ENCODE assay signal across 18 cellular contexts in genomic region chr3:25817107-25817506, GRCh38. TPM values are rescaled to one million over a fixed set of nuclear protein-coding genes. Genes with fewer than 3 reads are reported as not detected.
DNase-seq lines count a peak whose midpoint lies in the region; ATAC-seq lines count a peak whose summit lies in the region.
"Had no signal": no experiment of that assay in that cellular context is flagged by ENCODE, and none has a peak within 500 bp of the region (broad histone marks: within the 10 kb centered on the region; RNA-seq: fewer than 3 reads in every experiment).

No MANE protein-coding gene starts in this region.

- intact Hi-C loops in left colon (cut with DNase I, micrococcal nuclease) = no loop called here

- H3K9me3 Mint-ChIP-seq in CD8-positive, alpha-beta memory T cell = no peaks in the 10 kb centered on the region

- H3K36me3 Mint-ChIP-seq in CD8-positive, alpha-beta memory T cell = no peaks in the 10 kb centered on the region
- H3K36me3 Mint-ChIP-seq: activated naive CD8-positive, alpha-beta T cell treated with anti-CD3 and anti-CD28 coated beads, Interleukin-2, amount 10 ng/mL, durations not matched to agents 7 days and 5 days had no signal

- no peak for DNase-seq in left colon
- DNase-seq in CD8-positive, alpha-beta memory T cell = no peak
- no peak for DNase-seq in A172 (ENCODE audit: low spot score)
- DNase-seq: activated CD8-positive, alpha-beta memory T cell treated with anti-CD3 and anti-CD28 coated beads, Interleukin-2, amount 50 U/mL, for 4 hours; activated naive CD8-positive, alpha-beta T cell treated with anti-CD3 and anti-CD28 coated beads, Interleukin-2, amount 10 ng/mL, durations not matched to agents 7 days and 5 days; DMS 273 treated with DMSO at 0.1 percent for 48 hours; NCI-H1417; NCI-H2227 treated with DMSO at 0.1 percent for 48 hours; Right ventricle myocardium superior; stimulated activated CD4-positive, alpha-beta T cell treated with anti-CD3 and anti-CD28 coated beads, Interleukin-2, amount 100 ng/mL, for 24 hours had no signal

- H3K27me3 Mint-ChIP-seq in CD8-positive, alpha-beta memory T cell = peaks cover 1 to 4% of the 10 kb centered on the region in 2 donors

- no peak overlapping the region for H3K27ac Mint-ChIP-seq in CD8-positive, alpha-beta memory T cell
- H3K27ac Mint-ChIP-seq: activated naive CD8-positive, alpha-beta T cell treated with anti-CD3 and anti-CD28 coated beads, Interleukin-2, amount 10 ng/mL, durations not matched to agents 7 days and 5 days had no signal

- H3K9me3 ChIP-seq in CD8-positive, alpha-beta memory T cell (ENCODE audit: low read length) = no peaks in the 10 kb centered on the region
- H3K9me3 ChIP-seq: thoracic aorta had no signal

- no peak overlapping the region for H3K4me3 ChIP-seq in CD8-positive, alpha-beta memory T cell (ENCODE audit: low read length)
- H3K4me3 ChIP-seq: cardiac muscle cell, thoracic aorta had no signal

- ATAC-seq in GM18870 (IDR thresholded peaks at IDR 0.05; ENCODE audit: unreplicated experiment) (peak; percentile 43), GM21528 (IDR thresholded peaks at IDR 0.05; ENCODE audit: low FRiP score, unreplicated experiment) (peak; percentile 53), HG03060 (IDR thresholded peaks at IDR 0.05; ENCODE audit: low read depth, unreplicated experiment) (peak; percentile 43), left colon (peak; percentile 99), HG03521 (IDR thresholded peaks at IDR 0.05; ENCODE audit: unreplicated experiment) (no peak)
- ATAC-seq: sciatic nerve had no signal

- H3K4me3 Mint-ChIP-seq in CD8-positive, alpha-beta memory T cell = no peak overlapping the region
- H3K4me3 Mint-ChIP-seq: activated naive CD8-positive, alpha-beta T cell treated with anti-CD3 and anti-CD28 coated beads, Interleukin-2, amount 10 ng/mL, durations not matched to agents 7 days and 5 days had no signal

- no peaks in the 10 kb centered on the region for H3K4me1 Mint-ChIP-seq in CD8-positive, alpha-beta memory T cell
- H3K4me1 Mint-ChIP-seq: activated naive CD8-positive, alpha-beta T cell treated with anti-CD3 and anti-CD28 coated beads, Interleukin-2, amount 10 ng/mL, durations not matched to agents 7 days and 5 days had no signal

- CTCF ChIA-PET in CD8-positive, alpha-beta memory T cell (lab: Charles Lee) = no interaction called here

- POLR2A ChIA-PET in CD8-positive, alpha-beta memory T cell (lab: Charles Lee) = no interaction called here

- no peak overlapping the region for H3K27ac ChIP-seq in CD8-positive, alpha-beta memory T cell (ENCODE audit: low read depth, low read length)
- H3K27ac ChIP-seq: cardiac muscle cell, KMS-11, thoracic aorta had no signal

- H3K36me3 ChIP-seq in CD8-positive, alpha-beta memory T cell (ENCODE audit: insufficient read depth, low read length) = no peaks in the 10 kb centered on the region
- H3K36me3 ChIP-seq: cardiac muscle cell, thoracic aorta had no signal

- H3K4me1 ChIP-seq in CD8-positive, alpha-beta memory T cell (ENCODE audit: insufficient read depth, low read length) = no peaks in the 10 kb centered on the region

- no peaks in the 10 kb centered on the region for H3K27me3 ChIP-seq in CD8-positive, alpha-beta memory T cell (ENCODE audit: insufficient read depth, low read length, poor library complexity, severe bottlenecking)
- H3K27me3 ChIP-seq: cardiac muscle cell had no signal

RNA-seq across cellular contexts. Expression of gene OXSM, which starts 27.2 kb away (rescaled TPM):
- total RNA-seq in left colon = 10 to 100 TPM; 14.4 to 16.1 TPM
- total RNA-seq in CD8-positive, alpha-beta memory T cell = 10 to 100 TPM; 12.1 to 12.9 TPM
- 13.1 TPM for polyA plus RNA-seq in CD8-positive, alpha-beta memory T cell
- 24.5 and 24.7 TPM in 2 replicates for total RNA-seq in A172 (2014; rRNA removed; shearing (Covaris generic))

RNA-seq across cellular contexts. Expression of gene NGLY1, which starts 33.9 kb away (rescaled TPM):
- 10 to 100 TPM; 42.2 to 45.0 TPM for total RNA-seq in left colon
- 10 to 100 TPM; 38.1 to 44.8 TPM for total RNA-seq in CD8-positive, alpha-beta memory T cell
- 48.9 TPM for polyA plus RNA-seq in CD8-positive, alpha-beta memory T cell
- 34.5 and 41.6 TPM in 2 replicates for total RNA-seq in A172 (2014; rRNA removed; shearing (Covaris generic))
